In the genomic region with DNA sequence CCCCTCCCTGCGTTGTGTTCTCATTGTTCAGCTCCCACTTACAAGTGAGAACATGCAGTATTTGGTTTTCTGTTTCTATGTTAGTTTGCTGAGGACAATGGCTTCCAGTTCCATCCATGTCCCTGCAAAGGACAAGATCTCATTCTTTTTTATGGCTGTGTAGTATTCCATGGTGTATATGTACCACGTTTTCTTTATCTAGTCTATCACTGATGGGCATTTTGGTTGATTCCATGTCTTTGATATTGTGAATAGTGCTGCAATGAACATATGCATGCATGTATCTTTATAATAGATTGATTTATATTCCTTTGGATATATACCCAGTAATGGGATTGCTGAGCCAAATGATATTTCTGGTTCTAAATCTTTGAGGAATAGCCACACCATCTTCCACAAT, we compare ENCODE assay signal across 3 cellular contexts.
DNase-seq lines count a peak whose midpoint lies in the region; ATAC-seq, FAIRE-seq and TF ChIP-seq lines count a peak whose summit lies in the region.
"Not testable (repeated sequence)": the region's sequence is repeated elsewhere in the genome, so short reads cannot be mapped to it uniquely, and the experiment has no call there.

No MANE protein-coding gene starts in this region.

- POLR2A ChIA-PET in HEK293 (lab: Yijun Ruan, JAX); K562 (lab: Yijun Ruan, JAX): not testable (repeated sequence)

- CTCF ChIA-PET in HEK293 (lab: Yijun Ruan, JAX); K562 (lab: Yijun Ruan, JAX; ENCODE audit: low intra/inter-chr PET ratio): not testable (repeated sequence)

- H3K79me2 ChIP-seq in K562 (ENCODE audit: control insufficient read depth, insufficient read depth, low read length) = not testable (repeated sequence)

- DNase-seq in K562 (ENCODE audit: extremely low read depth in 1 of 4, low spot score in 3 of 4) = not testable (repeated sequence)

- not testable (repeated sequence) for TF ChIP-seq CTCF in HEK293 (tag by site-specific recombination; IDR thresholded peaks at IDR 0.05); K562 (IDR thresholded peaks at IDR 0.05 in 2 of 3, conservative IDR thresholded peaks at IDR 0.05 in 1 of 3; ENCODE audit: insufficient read depth in 2 of 3, low read depth in 1 of 3, low read length in 3 of 3)

- not testable (repeated sequence) for H3K27ac ChIP-seq in HEK293 (ENCODE audit: extremely low read depth, low read depth, low read length); K562 (ENCODE audit: extremely low read depth, low read depth, low read length)

- ATAC-seq in SK-N-SH treated with all-trans-retinoic acid at 6 μM for 48 hours, K562: not testable (repeated sequence)

- H3K36me3 ChIP-seq in HEK293 (ENCODE audit: control insufficient read depth in 2 of 2, insufficient read depth in 1 of 2, low read length in 2 of 2); K562 (ENCODE audit: control insufficient read depth, insufficient read depth, low read length): not testable (repeated sequence)

- not testable (repeated sequence) for H3K9ac ChIP-seq in K562 (ENCODE audit: insufficient read depth in 1 of 2, low read depth in 2 of 2, low read length in 2 of 2)

- WGBS in K562 (ENCODE audit: insufficient coverage, low coverage, missing lambda C conversion rate) = 20% methylated on average over 2 of the region's 2 CpGs

- H3K4me2 ChIP-seq in K562 (ENCODE audit: insufficient read depth, low read length) = not testable (repeated sequence)

- H4K20me1 ChIP-seq in K562 (replicated peaks; ENCODE audit: control insufficient read depth, insufficient read depth, low read length) = not testable (repeated sequence)

- BruUV-seq in K562 (replicated peaks; lab: Mats Ljungman, UMichigan) = not testable (repeated sequence)

- H3K9me3 ChIP-seq in HEK293 (ENCODE audit: control insufficient read depth, insufficient read depth, low read depth, low read length); K562 (replicated peaks; ENCODE audit: control insufficient read depth, insufficient read depth, low read depth, low read length): not testable (repeated sequence)

- TF ChIP-seq POLR2A in K562 (conservative IDR thresholded peaks at IDR 0.05) = not testable (repeated sequence)

- H2AFZ ChIP-seq in K562 (ENCODE audit: low read depth, low read length) = not testable (repeated sequence)

- not testable (repeated sequence) for FAIRE-seq in K562 (lab: Jason Lieb, UNC)

- not testable (repeated sequence) for TF ChIP-seq EP300 in K562 (IDR thresholded peaks at IDR 0.05; ENCODE audit: low read length)

- H3K9me1 ChIP-seq in K562 (ENCODE audit: control insufficient read depth, insufficient read depth, low read length) = not testable (repeated sequence)

- H3K27me3 ChIP-seq in K562 (ENCODE audit: control insufficient read depth in 2 of 2, insufficient read depth in 2 of 2, low read length in 2 of 2) = not testable (repeated sequence)

- not testable (repeated sequence) for H3K4me1 ChIP-seq in HEK293 (ENCODE audit: control insufficient read depth, insufficient read depth, low read length); K562 (replicated peaks in 1 of 2; ENCODE audit: control insufficient read depth in 2 of 2, insufficient read depth in 2 of 2, low read length in 2 of 2)

- H3K4me3 ChIP-seq in HEK293 (ENCODE audit: low read depth, low read length); K562: not testable (repeated sequence)

- not testable (repeated sequence) for TF ChIP-seq RAD21 in K562 (CRISPR knock-in tag; conservative IDR thresholded peaks at IDR 0.05 in 1 of 2, IDR thresholded peaks at IDR 0.05 in 1 of 2)

- in situ Hi-C loops in K562 (cut with MboI) = not testable (repeated sequence)

- intact Hi-C loops in K562 (cut with micrococcal nuclease) = not testable (repeated sequence)

TF ChIP-seq in HEK293, 187 proteins besides CTCF, POLR2A, EP300 and RAD21:
- peak; percentile 40; the same call in 1 of the 2 replicates for TF ChIP-seq ZNF146 (tag by site-specific recombination; IDR thresholded peaks at IDR 0.05)

TF ChIP-seq in SK-N-SH treated with all-trans-retinoic acid at 6 μM for 48 hours, 23 proteins besides CTCF, POLR2A, EP300 and RAD21:
- peak; percentile 58; the same call in 1 of the 2 replicates for TF ChIP-seq ZNF8 (CRISPR knock-in tag; IDR thresholded peaks at IDR 0.05)
TF ChIP-seq in SK-N-SH treated with all-trans-retinoic acid at 6 μM for 48 hours: peak in this region for 1; not testable (repeated sequence) for 22.

TF ChIP-seq in K562, 482 proteins besides CTCF, POLR2A, EP300 and RAD21:
- TF ChIP-seq ZNF146 (CRISPR knock-in tag; IDR thresholded peaks at IDR 0.05; ENCODE audit: unreplicated experiment) = peak; percentile 77
